17 cellular contexts compared by ENCODE assay signal in genomic region chr1:230187290-230187689, GRCh38.
DNase-seq lines count a peak whose midpoint lies in the region; ATAC-seq and TF ChIP-seq lines count a peak whose summit lies in the region.
"Had no signal": no experiment of that assay in that cellular context is flagged by ENCODE, and none has a peak within 500 bp of the region (broad histone marks: within the 10 kb centered on the region; RNA-seq: fewer than 3 reads in every experiment).

No MANE protein-coding gene starts in this region.

- H3K27me3 Mint-ChIP-seq in activated naive CD4-positive, alpha-beta T cell treated with anti-CD3 and anti-CD28 coated beads, Interleukin-2, amount 50 U/mL, for 24 hours: no peaks in the 10 kb centered on the region
- H3K27me3 Mint-ChIP-seq in activated naive CD4-positive, alpha-beta T cell treated with anti-CD3 and anti-CD28 coated beads for 36 hours (ENCODE audit: low read depth): no peaks in the 10 kb centered on the region
- H3K27me3 Mint-ChIP-seq in endodermal cell (ENCODE audit: insufficient read depth): peaks cover 15% of the 10 kb centered on the region
- H3K27me3 Mint-ChIP-seq in T-cell: no peaks in the 10 kb centered on the region

- no peak overlapping the region for H3K27ac ChIP-seq in endodermal cell (ENCODE audit: low read depth, low read length)

- no peak overlapping the region for H3K27ac Mint-ChIP-seq in activated naive CD4-positive, alpha-beta T cell treated with anti-CD3 and anti-CD28 coated beads, Interleukin-2, amount 50 U/mL, for 24 hours
- H3K27ac Mint-ChIP-seq in activated naive CD4-positive, alpha-beta T cell treated with anti-CD3 and anti-CD28 coated beads for 36 hours: no peak overlapping the region
- H3K27ac Mint-ChIP-seq in endodermal cell (peak overlapping the region; percentile 27), T-cell (peak overlapping the region in 1 of 2 donors; percentile 31)

- H3K9ac ChIP-seq in Loucy (ENCODE audit: low read depth, low read length, poor library complexity, severe bottlenecking) (peak overlapping the region; percentile 92), endodermal cell (ENCODE audit: extremely low read depth, low read length, poor library complexity, severe bottlenecking) (no peak overlapping the region)
- H3K9ac ChIP-seq: SK-N-SH had no signal

- 96 to 98% methylated on average over 5 of the region's 5 CpGs for WGBS in endodermal cell (ENCODE audit: insufficient coverage in 1 of 2, insufficient read length in 1 of 2), 2 experiments

- no peak overlapping the region for H2AFZ ChIP-seq in Loucy (ENCODE audit: low read length)

- no peaks in the 10 kb centered on the region for H4K20me1 ChIP-seq in Loucy (ENCODE audit: insufficient read depth, low read length, poor library complexity, severe bottlenecking)

- H3K4me1 ChIP-seq in Loucy (ENCODE audit: insufficient read depth, low read length, poor library complexity, severe bottlenecking) (peaks cover 83% of the 10 kb centered on the region), endodermal cell (ENCODE audit: control insufficient read depth, insufficient read depth, low read length) (peaks cover 9% of the 10 kb centered on the region)

- H3K9me3 ChIP-seq in Loucy (ENCODE audit: insufficient read depth, low read depth, low read length) (no peaks in the 10 kb centered on the region), endodermal cell (ENCODE audit: control insufficient read depth, low read length) (no peaks in the 10 kb centered on the region)
- H3K9me3 ChIP-seq: ascending aorta, SK-N-SH, thoracic aorta had no signal

- H3K27me3 ChIP-seq in Loucy (ENCODE audit: insufficient read depth, low read length, poor library complexity, severe bottlenecking) (no peaks in the 10 kb centered on the region), endodermal cell (ENCODE audit: control insufficient read depth, insufficient read depth, low read length, poor library complexity, severe bottlenecking) (no peaks in the 10 kb centered on the region)
- H3K27me3 ChIP-seq: ascending aorta had no signal

- TF ChIP-seq CTCF in Loucy (conservative IDR thresholded peaks at IDR 0.05; ENCODE audit: low read length): no peak
- no peak for TF ChIP-seq CTCF in endodermal cell (conservative IDR thresholded peaks at IDR 0.05)

- H3K9me3 Mint-ChIP-seq in activated naive CD4-positive, alpha-beta T cell treated with anti-CD3 and anti-CD28 coated beads, Interleukin-2, amount 50 U/mL, for 24 hours: no peaks in the 10 kb centered on the region
- peaks cover 2% of the 10 kb centered on the region for H3K9me3 Mint-ChIP-seq in activated naive CD4-positive, alpha-beta T cell treated with anti-CD3 and anti-CD28 coated beads for 36 hours
- peaks cover 7% of the 10 kb centered on the region for H3K9me3 Mint-ChIP-seq in endodermal cell
- peaks cover 0 to 6% (median 0%) of the 10 kb centered on the region in 3 donors for H3K9me3 Mint-ChIP-seq in T-cell

- peaks cover 92% of the 10 kb centered on the region for H3K79me2 ChIP-seq in Loucy (ENCODE audit: insufficient read depth, low read length)

- H3K36me3 Mint-ChIP-seq in activated naive CD4-positive, alpha-beta T cell treated with anti-CD3 and anti-CD28 coated beads, Interleukin-2, amount 50 U/mL, for 24 hours: peaks cover 26% of the 10 kb centered on the region
- peaks cover 36% of the 10 kb centered on the region for H3K36me3 Mint-ChIP-seq in activated naive CD4-positive, alpha-beta T cell treated with anti-CD3 and anti-CD28 coated beads for 36 hours (ENCODE audit: low read depth)
- peaks cover 22% of the 10 kb centered on the region for H3K36me3 Mint-ChIP-seq in endodermal cell (ENCODE audit: low read depth)
- H3K36me3 Mint-ChIP-seq in T-cell: peaks cover 21% of the 10 kb centered on the region

- POLR2A ChIA-PET in T-cell (lab: Charles Lee): interaction anchor here in 1 of 2 donors (0.9 kb wide), 1 partner anchor 10 kb away, joined by 3 read pairs; no protein-coding TSS in a partner anchor

- H3K4me1 Mint-ChIP-seq in activated naive CD4-positive, alpha-beta T cell treated with anti-CD3 and anti-CD28 coated beads, Interleukin-2, amount 50 U/mL, for 24 hours: peaks cover 56% of the 10 kb centered on the region
- H3K4me1 Mint-ChIP-seq in activated naive CD4-positive, alpha-beta T cell treated with anti-CD3 and anti-CD28 coated beads for 36 hours (ENCODE audit: low read depth): peaks cover 40% of the 10 kb centered on the region
- peaks cover 24% of the 10 kb centered on the region for H3K4me1 Mint-ChIP-seq in endodermal cell
- peaks cover 40 to 58% (median 57%) of the 10 kb centered on the region in 3 donors for H3K4me1 Mint-ChIP-seq in T-cell

- peaks cover 13% of the 10 kb centered on the region; the same call in 1 of the 2 replicates for H3K36me3 ChIP-seq in Loucy (ENCODE audit: insufficient read depth, low read length)
- H3K36me3 ChIP-seq in endodermal cell (ENCODE audit: control insufficient read depth, insufficient read depth, low read length): no peaks in the 10 kb centered on the region
- H3K36me3 ChIP-seq: ascending aorta, thoracic aorta had no signal

- peak overlapping the region; percentile 95 for H3K4me2 ChIP-seq in Loucy (ENCODE audit: low read depth, low read length, poor library complexity, severe bottlenecking)
- H3K4me2 ChIP-seq: SK-N-SH had no signal

- ATAC-seq in T-cell (replicated peaks in 1 of 4): no peak
- ATAC-seq in GM21717 (IDR thresholded peaks at IDR 0.05; ENCODE audit: unreplicated experiment): no peak
- ATAC-seq in HG02678 (IDR thresholded peaks at IDR 0.05; ENCODE audit: unreplicated experiment): no peak

- no peak for DNase-seq in activated naive CD4-positive, alpha-beta T cell treated with anti-CD3 and anti-CD28 coated beads for 36 hours
- DNase-seq in endodermal cell: no peak
- no peak for DNase-seq in T-cell
- DNase-seq: activated effector memory CD4-positive, alpha-beta T cell treated with Interleukin-2 at 50 U/mL for 16 hours; NCI-H1105; NCI-H2081; occipital lobe; retina; RPMI8226; SK-N-SH; stimulated activated CD8-positive, alpha-beta memory T cell treated with anti-CD3 and anti-CD28 coated beads, Interleukin-4, amount 100 ng/mL, for 48 hours had no signal

- no peaks in the 10 kb centered on the region for H3K9me2 ChIP-seq in Loucy (replicated peaks; ENCODE audit: low read depth, low read length)
- H3K9me2 ChIP-seq: SK-N-SH had no signal

- peak overlapping the region; percentile 73 for H3K4me3 ChIP-seq in Loucy (ENCODE audit: low read length, poor library complexity, severe bottlenecking)
- no peak overlapping the region for H3K4me3 ChIP-seq in endodermal cell (ENCODE audit: low read length)
- H3K4me3 ChIP-seq: ascending aorta, thoracic aorta had no signal

- CTCF ChIA-PET in activated naive CD4-positive, alpha-beta T cell treated with anti-CD3 and anti-CD28 coated beads for 36 hours (lab: Charles Lee): no interaction called here
- CTCF ChIA-PET in T-cell (lab: Charles Lee): no interaction called here

- H3K4me3 Mint-ChIP-seq in activated naive CD4-positive, alpha-beta T cell treated with anti-CD3 and anti-CD28 coated beads, Interleukin-2, amount 50 U/mL, for 24 hours: peak overlapping the region; percentile 28
- no peak overlapping the region for H3K4me3 Mint-ChIP-seq in activated naive CD4-positive, alpha-beta T cell treated with anti-CD3 and anti-CD28 coated beads for 36 hours
- H3K4me3 Mint-ChIP-seq in endodermal cell: no peak overlapping the region
- H3K4me3 Mint-ChIP-seq in T-cell: peak overlapping the region in 1 of 3 donors; percentile 47

- peaks cover 16% of the 10 kb centered on the region for H3F3A ChIP-seq in Loucy (ENCODE audit: low read depth)

- intact Hi-C loops in activated naive CD4-positive, alpha-beta T cell treated with anti-CD3 and anti-CD28 coated beads for 36 hours (cut with micrococcal nuclease): no loop called here
